In genomic region chr1:58457023-58457635, GRCh38 we compare ENCODE assay signal across 14 cellular contexts.
DNase-seq lines count a peak whose midpoint lies in the region; ATAC-seq and TF ChIP-seq lines count a peak whose summit lies in the region.
"Had no signal": no experiment of that assay in that cellular context is flagged by ENCODE, and none has a peak within 500 bp of the region (broad histone marks: within the 10 kb centered on the region; RNA-seq: fewer than 3 reads in every experiment).

No MANE protein-coding gene starts in this region.

- TF ChIP-seq EP300 in SK-N-SH (IDR thresholded peaks at IDR 0.05; ENCODE audit: borderline replicate concordance in 1 of 2, low read depth in 1 of 2, low read length in 1 of 2): no peak

- intact Hi-C loops in Right ventricle myocardium inferior (cut with DNase I): no loop called here
- intact Hi-C loops in left ventricle myocardium inferior (cut with micrococcal nuclease): no loop called here

- no peaks in the 10 kb centered on the region for H3K79me2 ChIP-seq in SK-N-SH (ENCODE audit: insufficient read depth)

- POLR2A ChIA-PET in SK-N-SH (lab: Yijun Ruan, JAX): no interaction called here

- H3K27me3 ChIP-seq in left ventricle myocardium inferior (ENCODE audit: low read depth): no peaks in the 10 kb centered on the region
- no peaks in the 10 kb centered on the region for H3K27me3 ChIP-seq in SK-N-SH (ENCODE audit: insufficient read depth)

- no peak for TF ChIP-seq CTCF in left ventricle myocardium inferior (IDR thresholded peaks at IDR 0.05; ENCODE audit: borderline replicate concordance)
- no peak for TF ChIP-seq CTCF in SK-N-SH (IDR thresholded peaks at IDR 0.05)

- H3K4me1 ChIP-seq in left ventricle myocardium inferior (peaks cover 8% of the 10 kb centered on the region), SK-N-SH (ENCODE audit: control insufficient read depth in 1 of 2, insufficient read depth in 2 of 2, low read depth in 1 of 2, low read length in 1 of 2) (peaks cover 0 to 4% of the 10 kb centered on the region in 2 experiments; a peak in 1 of 4 replicates)
- H3K4me1 ChIP-seq: A549 had no signal

- H3K4me3 ChIP-seq in left ventricle myocardium inferior (no peak overlapping the region), SK-N-SH (ENCODE audit: low read depth in 2 of 2, low read length in 1 of 2) (no peak overlapping the region)
- H3K4me3 ChIP-seq: A549 had no signal

- H3K36me3 ChIP-seq in left ventricle myocardium inferior (no peaks in the 10 kb centered on the region), SK-N-SH (replicated peaks in 1 of 2; ENCODE audit: control insufficient read depth in 1 of 2, insufficient read depth in 2 of 2, low read length in 1 of 2) (no peaks in the 10 kb centered on the region)

- H3K4me2 ChIP-seq in SK-N-SH: no peak overlapping the region
- H3K4me2 ChIP-seq: A549 had no signal

- no peaks in the 10 kb centered on the region for H4K20me1 ChIP-seq in SK-N-SH (ENCODE audit: insufficient read depth)

- no peak overlapping the region for H3K9ac ChIP-seq in SK-N-SH

- H2AFZ ChIP-seq in SK-N-SH (ENCODE audit: low read depth): no peak overlapping the region

- H3K9me2 ChIP-seq in SK-N-SH: no peaks in the 10 kb centered on the region

- DNase-seq in Right ventricle myocardium inferior (ENCODE audit: missing footprints): no peak
- no peak for DNase-seq in left ventricle myocardium inferior
- DNase-seq in SK-N-SH: no peak
- peak; percentile 85 for DNase-seq in left lobe of liver (ENCODE audit: low spot score)
- DNase-seq in hypothalamus (lab: John Stamatoyannopoulos, UW): no peak
- no peak for DNase-seq in superior temporal gyrus (ENCODE audit: extremely low spot score)
- DNase-seq: COR-L47, NCI-H1048, NCI-H146, NCI-H2107 had no signal

- H3K27ac ChIP-seq in left ventricle myocardium inferior (replicated peaks) (no peak overlapping the region), SK-N-SH (ENCODE audit: low read depth in 2 of 2, low read length in 1 of 2) (no peak overlapping the region)
- H3K27ac ChIP-seq: A549, C4-2B, RWPE1 had no signal

- H3F3A ChIP-seq in SK-N-SH (replicated peaks; ENCODE audit: insufficient read depth): no peaks in the 10 kb centered on the region

- ATAC-seq in Right ventricle myocardium inferior (peak; percentile 46), left lobe of liver (peak; percentile 91), GM18909 (IDR thresholded peaks at IDR 0.05; ENCODE audit: poor library complexity, unreplicated experiment) (no peak)
- ATAC-seq: A549 had no signal

- CTCF ChIA-PET in SK-N-SH (lab: Yijun Ruan, JAX): no interaction called here

- TF ChIP-seq RAD21 in SK-N-SH (IDR thresholded peaks at IDR 0.05; ENCODE audit: low read length): no peak

- H3K9me3 ChIP-seq in left ventricle myocardium inferior (replicated peaks): peaks cover 8% of the 10 kb centered on the region
- no peaks in the 10 kb centered on the region for H3K9me3 ChIP-seq in SK-N-SH
- H3K9me3 ChIP-seq: A549 had no signal

- 69% methylated on average over 11 of the region's 11 CpGs for WGBS in SK-N-SH (ENCODE audit: low lambda C conversion rate)

TF ChIP-seq in SK-N-SH, 30 proteins besides CTCF, POLR2A, EP300 and RAD21:
- TF ChIP-seq GABPA (IDR thresholded peaks at IDR 0.05; ENCODE audit: low read depth) (no peak), ZBTB33 (IDR thresholded peaks at IDR 0.05; ENCODE audit: borderline replicate concordance, low read depth) (no peak), GATA2 (CRISPR knock-in tag; IDR thresholded peaks at IDR 0.05) (no peak), MAX (IDR thresholded peaks at IDR 0.05; ENCODE audit: low read depth) (no peak), PBX3 (IDR thresholded peaks at IDR 0.05) (0 out of 2 replicates have a peak, but pooled peaks have one; percentile 12), RCOR1 (IDR thresholded peaks at IDR 0.05; ENCODE audit: low read length) (no peak)
